9 cellular contexts compared by ENCODE assay signal in the genomic region with DNA sequence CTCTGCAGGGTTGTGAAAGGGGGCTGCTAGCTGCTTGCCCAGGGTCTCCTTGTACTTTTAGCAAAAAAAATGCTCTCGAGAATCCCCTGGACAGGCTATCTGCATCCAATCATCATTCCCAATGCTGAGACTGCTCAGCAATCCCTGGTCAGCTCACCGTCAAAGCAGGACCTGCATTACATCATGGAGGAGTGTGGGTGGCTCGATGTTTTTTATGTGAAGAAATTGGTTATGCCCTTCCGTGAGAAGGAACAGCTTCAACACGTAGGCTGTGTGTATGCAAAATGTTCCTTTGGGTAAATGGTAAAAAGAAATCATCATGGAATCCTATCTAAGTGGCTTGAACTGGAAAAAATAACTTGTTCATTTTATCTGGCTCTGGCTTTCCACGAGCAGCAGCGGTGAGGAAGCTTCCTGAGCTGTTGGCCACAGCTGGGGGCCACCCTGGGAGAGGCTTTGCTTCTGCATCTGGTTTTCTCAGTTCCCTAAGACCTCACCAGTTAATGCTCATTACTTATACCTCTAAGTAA.
DNase-seq lines count a peak whose midpoint lies in the region; ATAC-seq and TF ChIP-seq lines count a peak whose summit lies in the region.
"Had no signal": no experiment of that assay in that cellular context is flagged by ENCODE, and none has a peak within 500 bp of the region (broad histone marks: within the 10 kb centered on the region; RNA-seq: fewer than 3 reads in every experiment).

No MANE protein-coding gene starts in this region.

- H3K27ac Mint-ChIP-seq in neural progenitor cell (no peak overlapping the region), endodermal cell (no peak overlapping the region), GM23338 (no peak overlapping the region)

- peaks cover 12% of the 10 kb centered on the region for H4K20me1 ChIP-seq in neural progenitor cell (ENCODE audit: low read depth)
- no peaks in the 10 kb centered on the region for H4K20me1 ChIP-seq in GM23338 (replicated peaks; ENCODE audit: insufficient read depth)

- no peak for TF ChIP-seq CTCF in neural progenitor cell (IDR thresholded peaks at IDR 0.05)
- TF ChIP-seq CTCF in endodermal cell (conservative IDR thresholded peaks at IDR 0.05): no peak
- no peak for TF ChIP-seq CTCF in GM23338 (conservative IDR thresholded peaks at IDR 0.05; ENCODE audit: low read depth in 2 of 2)

- H3K9me3 Mint-ChIP-seq in neural progenitor cell (peaks cover 8% of the 10 kb centered on the region), endodermal cell (no peaks in the 10 kb centered on the region), GM23338 (no peaks in the 10 kb centered on the region)

- H3K4me3 Mint-ChIP-seq in neural progenitor cell (no peak overlapping the region), endodermal cell (no peak overlapping the region), GM23338 (no peak overlapping the region)

- H3K79me2 ChIP-seq in neural progenitor cell (ENCODE audit: low read depth) (peaks cover 10% of the 10 kb centered on the region), GM23338 (replicated peaks; ENCODE audit: insufficient read depth) (0 out of 2 replicates have a peak, but pooled peaks cover 3% of the 10 kb centered on the region)

- no peaks in the 10 kb centered on the region for H3K9me2 ChIP-seq in GM23338 (ENCODE audit: insufficient read depth)

- H3K4me3 ChIP-seq in neural progenitor cell: no peak overlapping the region
- H3K4me3 ChIP-seq in endodermal cell (ENCODE audit: low read length): no peak overlapping the region
- H3K4me3 ChIP-seq in GM23338: no peak overlapping the region

- no peaks in the 10 kb centered on the region for H3K36me3 ChIP-seq in neural progenitor cell
- no peaks in the 10 kb centered on the region for H3K36me3 ChIP-seq in endodermal cell (ENCODE audit: control insufficient read depth, insufficient read depth, low read length)
- H3K36me3 ChIP-seq in GM23338 (ENCODE audit: insufficient read depth): no peaks in the 10 kb centered on the region
- H3K36me3 ChIP-seq: neutrophil had no signal

- no peaks in the 10 kb centered on the region for H3K27me3 ChIP-seq in neural progenitor cell
- no peaks in the 10 kb centered on the region for H3K27me3 ChIP-seq in endodermal cell (ENCODE audit: control insufficient read depth, insufficient read depth, low read length, poor library complexity, severe bottlenecking)
- no peaks in the 10 kb centered on the region for H3K27me3 ChIP-seq in GM23338 (ENCODE audit: insufficient read depth)

- peaks cover 49% of the 10 kb centered on the region for H3K36me3 Mint-ChIP-seq in neural progenitor cell
- peaks cover 4% of the 10 kb centered on the region for H3K36me3 Mint-ChIP-seq in endodermal cell (ENCODE audit: low read depth)
- no peaks in the 10 kb centered on the region; the same call in 2 of the 3 replicates for H3K36me3 Mint-ChIP-seq in GM23338 (ENCODE audit: low read depth)

- H3K4me2 ChIP-seq in neural progenitor cell: no peak overlapping the region
- H3K4me2 ChIP-seq in GM23338: no peak overlapping the region

- H2AFZ ChIP-seq in neural progenitor cell (replicated peaks): no peak overlapping the region
- no peak overlapping the region for H2AFZ ChIP-seq in GM23338

- H3F3A ChIP-seq in neural progenitor cell (ENCODE audit: low read depth) (peaks cover 15% of the 10 kb centered on the region), GM23338 (replicated peaks; ENCODE audit: low read depth) (no peaks in the 10 kb centered on the region)

- 89 to 97% methylated on average over 5 to 7 of the region's 7 CpGs for WGBS in endodermal cell (ENCODE audit: insufficient coverage in 1 of 2, insufficient read length in 1 of 2), 2 experiments

- ATAC-seq in GM18511 (IDR thresholded peaks at IDR 0.05; ENCODE audit: unreplicated experiment): peak; percentile 47
- ATAC-seq in HG03378 (IDR thresholded peaks at IDR 0.05; ENCODE audit: unreplicated experiment): peak; percentile 27
- no peak for ATAC-seq in HG02623 (IDR thresholded peaks at IDR 0.05; ENCODE audit: unreplicated experiment)
- no peak for ATAC-seq in GM23338

- no peaks in the 10 kb centered on the region for H3K27me3 Mint-ChIP-seq in neural progenitor cell (ENCODE audit: insufficient read depth, low read depth)
- H3K27me3 Mint-ChIP-seq in endodermal cell (ENCODE audit: insufficient read depth): peaks cover 10% of the 10 kb centered on the region
- peaks cover 11% of the 10 kb centered on the region for H3K27me3 Mint-ChIP-seq in GM23338 (ENCODE audit: insufficient read depth, low read depth, poor library complexity)

- peaks cover 40% of the 10 kb centered on the region for H3K4me1 ChIP-seq in neural progenitor cell
- H3K4me1 ChIP-seq in endodermal cell (ENCODE audit: control insufficient read depth, insufficient read depth, low read length): peaks cover 10% of the 10 kb centered on the region
- H3K4me1 ChIP-seq in GM23338 (ENCODE audit: insufficient read depth): peaks cover 35% of the 10 kb centered on the region

- H3K27ac ChIP-seq in neural progenitor cell (no peak overlapping the region), endodermal cell (ENCODE audit: low read depth, low read length) (no peak overlapping the region), GM23338 (ENCODE audit: low read depth) (no peak overlapping the region)
- H3K27ac ChIP-seq: neutrophil had no signal

- H3K4me1 Mint-ChIP-seq in neural progenitor cell (peaks cover 72% of the 10 kb centered on the region), endodermal cell (peaks cover 56% of the 10 kb centered on the region), GM23338 (peaks cover 89% of the 10 kb centered on the region)

- peak; percentile 26 for DNase-seq in activated T-helper 9 cell treated with anti-CD3 and anti-CD28 coated beads, Interleukin-2, amount 50 U/mL, for 16 hours (ENCODE audit: low read depth)
- peak; percentile 15 for DNase-seq in neural progenitor cell (ENCODE audit: low spot score)
- no peak for DNase-seq in putamen (ENCODE audit: low spot score)
- DNase-seq in endodermal cell: no peak
- DNase-seq in GM23338 (ENCODE audit: low spot score): no peak

- H3K9me3 ChIP-seq in neural progenitor cell (ENCODE audit: low read depth) (no peaks in the 10 kb centered on the region), endodermal cell (ENCODE audit: control insufficient read depth, low read length) (no peaks in the 10 kb centered on the region)
- H3K9me3 ChIP-seq: neutrophil had no signal

- no peak overlapping the region for H3K9ac ChIP-seq in neural progenitor cell
- no peak overlapping the region for H3K9ac ChIP-seq in endodermal cell (ENCODE audit: extremely low read depth, low read length, poor library complexity, severe bottlenecking)

TF ChIP-seq in GM23338, 12 proteins besides CTCF, POLR2A, EP300 and RAD21 (continues in another document):
- no peak for TF ChIP-seq JUNB (IDR thresholded peaks at IDR 0.05; ENCODE audit: unreplicated experiment)
- no peak for TF ChIP-seq CREB1 (CRISPR knock-in tag; IDR thresholded peaks at IDR 0.05; ENCODE audit: low read depth)
- TF ChIP-seq, protein P1, sequence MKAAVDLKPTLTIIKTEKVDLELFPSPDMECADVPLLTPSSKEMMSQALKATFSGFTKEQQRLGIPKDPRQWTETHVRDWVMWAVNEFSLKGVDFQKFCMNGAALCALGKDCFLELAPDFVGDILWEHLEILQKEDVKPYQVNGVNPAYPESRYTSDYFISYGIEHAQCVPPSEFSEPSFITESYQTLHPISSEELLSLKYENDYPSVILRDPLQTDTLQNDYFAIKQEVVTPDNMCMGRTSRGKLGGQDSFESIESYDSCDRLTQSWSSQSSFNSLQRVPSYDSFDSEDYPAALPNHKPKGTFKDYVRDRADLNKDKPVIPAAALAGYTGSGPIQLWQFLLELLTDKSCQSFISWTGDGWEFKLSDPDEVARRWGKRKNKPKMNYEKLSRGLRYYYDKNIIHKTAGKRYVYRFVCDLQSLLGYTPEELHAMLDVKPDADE (IDR thresholded peaks at IDR 0.05): no peak
- no peak for TF ChIP-seq ZNF114 (CRISPR knock-in tag; IDR thresholded peaks at IDR 0.05)
- no peak for TF ChIP-seq EZH2 (IDR thresholded peaks at IDR 0.05; ENCODE audit: low read depth, unreplicated experiment)
- TF ChIP-seq STAT1 (IDR thresholded peaks at IDR 0.05; ENCODE audit: unreplicated experiment): no peak
- no peak for TF ChIP-seq EZH2phosphoT487 (IDR thresholded peaks at IDR 0.05; ENCODE audit: unreplicated experiment)

Comparison
In these comparisons a context has a peak if more than half of its experiments do, and no peak if none do; other contexts are left out.
1. ATAC-seq: peak in GM18511 (single experiment) and HG03378 (single experiment); none in HG02623 (single experiment) and GM23338 (single experiment).
2. DNase-seq: peak in activated T-helper 9 cell treated with anti-CD3 and anti-CD28 coated beads, Interleukin-2, amount 50 U/mL, for 16 hours (single experiment) and neural progenitor cell (single experiment); none in putamen (single experiment), endodermal cell (single experiment) and GM23338 (single experiment).